In the genomic region with DNA sequence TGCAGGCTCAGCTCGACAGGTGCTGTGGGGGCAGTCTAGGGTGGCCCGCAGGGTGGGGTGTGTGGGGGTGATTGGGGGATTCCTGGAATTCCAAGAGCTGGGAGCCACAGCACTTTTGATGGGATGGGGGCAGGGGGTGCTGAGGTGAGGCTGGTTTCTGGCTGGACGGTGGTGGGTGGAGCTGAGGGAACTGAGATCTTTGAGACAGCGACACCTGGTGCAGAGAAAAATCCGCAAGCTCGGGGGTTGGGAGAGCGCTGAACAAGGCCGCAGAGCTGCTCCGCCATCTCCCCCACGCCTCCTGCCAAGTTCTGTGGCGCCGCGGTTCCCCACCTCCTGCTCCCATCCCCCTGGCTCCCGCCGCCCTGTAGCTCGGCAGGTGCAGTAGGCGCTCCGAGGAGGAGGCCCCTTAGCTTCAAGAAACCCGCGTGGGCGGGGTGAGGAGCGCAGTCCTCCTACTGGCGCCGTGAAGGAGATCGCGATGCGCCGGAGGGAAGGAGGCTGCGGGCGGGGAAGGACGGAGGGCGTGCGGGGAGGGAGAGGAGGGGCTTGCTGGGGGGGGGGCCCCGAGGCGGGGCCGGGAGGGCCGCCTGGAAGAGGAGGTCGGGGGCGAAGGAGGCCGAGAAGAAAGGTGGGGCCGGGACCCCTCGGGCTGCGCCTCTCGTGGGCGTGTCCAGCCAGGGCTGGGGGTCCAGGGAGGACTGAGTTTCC, we compare ENCODE assay signal across 1 cellular context.
TF ChIP-seq lines count a peak whose summit lies in the region.

No MANE protein-coding gene starts in this region.

TF ChIP-seq in HepG2, 621 proteins besides CTCF, POLR2A, EP300 and RAD21 (continued from another document and continues in another):
- TF ChIP-seq, protein P1, sequence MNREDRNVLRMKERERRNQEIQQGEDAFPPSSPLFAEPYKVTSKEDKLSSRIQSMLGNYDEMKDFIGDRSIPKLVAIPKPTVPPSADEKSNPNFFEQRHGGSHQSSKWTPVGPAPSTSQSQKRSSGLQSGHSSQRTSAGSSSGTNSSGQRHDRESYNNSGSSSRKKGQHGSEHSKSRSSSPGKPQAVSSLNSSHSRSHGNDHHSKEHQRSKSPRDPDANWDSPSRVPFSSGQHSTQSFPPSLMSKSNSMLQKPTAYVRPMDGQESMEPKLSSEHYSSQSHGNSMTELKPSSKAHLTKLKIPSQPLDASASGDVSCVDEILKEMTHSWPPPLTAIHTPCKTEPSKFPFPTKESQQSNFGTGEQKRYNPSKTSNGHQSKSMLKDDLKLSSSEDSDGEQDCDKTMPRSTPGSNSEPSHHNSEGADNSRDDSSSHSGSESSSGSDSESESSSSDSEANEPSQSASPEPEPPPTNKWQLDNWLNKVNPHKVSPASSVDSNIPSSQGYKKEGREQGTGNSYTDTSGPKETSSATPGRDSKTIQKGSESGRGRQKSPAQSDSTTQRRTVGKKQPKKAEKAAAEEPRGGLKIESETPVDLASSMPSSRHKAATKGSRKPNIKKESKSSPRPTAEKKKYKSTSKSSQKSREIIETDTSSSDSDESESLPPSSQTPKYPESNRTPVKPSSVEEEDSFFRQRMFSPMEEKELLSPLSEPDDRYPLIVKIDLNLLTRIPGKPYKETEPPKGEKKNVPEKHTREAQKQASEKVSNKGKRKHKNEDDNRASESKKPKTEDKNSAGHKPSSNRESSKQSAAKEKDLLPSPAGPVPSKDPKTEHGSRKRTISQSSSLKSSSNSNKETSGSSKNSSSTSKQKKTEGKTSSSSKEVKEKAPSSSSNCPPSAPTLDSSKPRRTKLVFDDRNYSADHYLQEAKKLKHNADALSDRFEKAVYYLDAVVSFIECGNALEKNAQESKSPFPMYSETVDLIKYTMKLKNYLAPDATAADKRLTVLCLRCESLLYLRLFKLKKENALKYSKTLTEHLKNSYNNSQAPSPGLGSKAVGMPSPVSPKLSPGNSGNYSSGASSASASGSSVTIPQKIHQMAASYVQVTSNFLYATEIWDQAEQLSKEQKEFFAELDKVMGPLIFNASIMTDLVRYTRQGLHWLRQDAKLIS (CRISPR knock-in tag; IDR thresholded peaks at IDR 0.05) = 0 out of 2 replicates have a peak, but pooled peaks have one; percentile 40
- TF ChIP-seq MIER3 (CRISPR knock-in tag; IDR thresholded peaks at IDR 0.05; ENCODE audit: borderline replicate concordance) (no peak), KLF16 (CRISPR knock-in tag; IDR thresholded peaks at IDR 0.05) (no peak), SRSF1 (optimal IDR thresholded peaks at IDR 0.05; ENCODE audit: low read depth, low read length) (no peak), SIN3B (IDR thresholded peaks at IDR 0.05; ENCODE audit: low read length) (no peak), ZNF263 (CRISPR knock-in tag; IDR thresholded peaks at IDR 0.05) (no peak; the same call in 1 of the 2 replicates), RARA (CRISPR knock-in tag; IDR thresholded peaks at IDR 0.05) (no peak), MIXL1 (CRISPR knock-in tag; IDR thresholded peaks at IDR 0.05) (no peak), TCF12 (IDR thresholded peaks at IDR 0.05) (no peak), TCF12 (CRISPR knock-in tag; IDR thresholded peaks at IDR 0.05) (0 out of 2 replicates have a peak, but pooled peaks have one; percentile 30), ZNF430 (CRISPR knock-in tag; IDR thresholded peaks at IDR 0.05) (peak; percentile 8; the same call in 1 of the 2 replicates), CBX5 (CRISPR knock-in tag; IDR thresholded peaks at IDR 0.05; ENCODE audit: borderline replicate concordance) (peak; percentile 36; the same call in 1 of the 2 replicates), KDM6A (CRISPR knock-in tag; IDR thresholded peaks at IDR 0.05; ENCODE audit: low read depth) (no peak), HDAC2 (CRISPR knock-in tag; IDR thresholded peaks at IDR 0.05) (no peak), ZFP1 (CRISPR knock-in tag; IDR thresholded peaks at IDR 0.05) (no peak), ZNF180 (CRISPR knock-in tag; IDR thresholded peaks at IDR 0.05; ENCODE audit: borderline replicate concordance, low read depth) (no peak), JDP2 (CRISPR knock-in tag; IDR thresholded peaks at IDR 0.05; ENCODE audit: borderline replicate concordance) (no peak), GATAD1 (CRISPR knock-in tag; IDR thresholded peaks at IDR 0.05) (no peak), ZBTB21 (CRISPR knock-in tag; IDR thresholded peaks at IDR 0.05) (no peak), SALL1 (CRISPR knock-in tag; IDR thresholded peaks at IDR 0.05) (peak; percentile 38; the same call in 1 of the 2 replicates), ARNT (IDR thresholded peaks at IDR 0.05) (no peak), ZNF350 (CRISPR knock-in tag; IDR thresholded peaks at IDR 0.05; ENCODE audit: borderline replicate concordance, low read depth) (no peak), FOXK1 (CRISPR knock-in tag; IDR thresholded peaks at IDR 0.05; ENCODE audit: borderline replicate concordance, low read depth) (no peak), HNRNPLL (IDR thresholded peaks at IDR 0.05; ENCODE audit: low read depth, low read length, poor library complexity, severe bottlenecking) (peak; percentile 64), IRX3 (CRISPR knock-in tag; IDR thresholded peaks at IDR 0.05; ENCODE audit: borderline replicate concordance, low read depth) (no peak), ZFP36L1 (CRISPR knock-in tag; IDR thresholded peaks at IDR 0.05) (no peak), SYNCRIP (IDR thresholded peaks at IDR 0.05; ENCODE audit: insufficient read depth, low read depth, low read length) (no peak), ZNF577 (CRISPR knock-in tag; IDR thresholded peaks at IDR 0.05; ENCODE audit: borderline replicate concordance, low read depth) (no peak), THAP11 (CRISPR knock-in tag; IDR thresholded peaks at IDR 0.05) (no peak), SP1 (IDR thresholded peaks at IDR 0.05) (no peak), SP1 (CRISPR knock-in tag; IDR thresholded peaks at IDR 0.05) (peak; percentile 11; the same call in 1 of the 2 replicates), RFX5 (IDR thresholded peaks at IDR 0.05; ENCODE audit: low read depth, low read length) (no peak), ZNF747 (CRISPR knock-in tag; IDR thresholded peaks at IDR 0.05; ENCODE audit: borderline replicate concordance) (0 out of 2 replicates have a peak, but pooled peaks have one; percentile 1), ZNF891 (CRISPR knock-in tag; IDR thresholded peaks at IDR 0.05) (no peak), JUNB (CRISPR knock-in tag; IDR thresholded peaks at IDR 0.05; ENCODE audit: borderline replicate concordance) (no peak), HIVEP1 (CRISPR knock-in tag; IDR thresholded peaks at IDR 0.05) (no peak), ZNF337 (CRISPR knock-in tag; IDR thresholded peaks at IDR 0.05; ENCODE audit: borderline replicate concordance, low read depth) (no peak), HOXD1 (CRISPR knock-in tag; IDR thresholded peaks at IDR 0.05) (no peak), ZNF451 (CRISPR knock-in tag; IDR thresholded peaks at IDR 0.05) (no peak)
- TF ChIP-seq, protein P2, sequence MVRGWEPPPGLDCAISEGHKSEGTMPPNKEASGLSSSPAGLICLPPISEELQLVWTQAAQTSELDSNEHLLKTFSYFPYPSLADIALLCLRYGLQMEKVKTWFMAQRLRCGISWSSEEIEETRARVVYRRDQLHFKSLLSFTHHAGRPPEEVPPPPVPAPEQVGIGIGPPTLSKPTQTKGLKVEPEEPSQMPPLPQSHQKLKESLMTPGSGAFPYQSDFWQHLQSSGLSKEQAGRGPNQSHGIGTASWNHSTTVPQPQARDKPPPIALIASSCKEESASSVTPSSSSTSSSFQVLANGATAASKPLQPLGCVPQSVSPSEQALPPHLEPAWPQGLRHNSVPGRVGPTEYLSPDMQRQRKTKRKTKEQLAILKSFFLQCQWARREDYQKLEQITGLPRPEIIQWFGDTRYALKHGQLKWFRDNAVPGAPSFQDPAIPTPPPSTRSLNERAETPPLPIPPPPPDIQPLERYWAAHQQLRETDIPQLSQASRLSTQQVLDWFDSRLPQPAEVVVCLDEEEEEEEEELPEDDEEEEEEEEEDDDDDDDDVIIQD (CRISPR knock-in tag; IDR thresholded peaks at IDR 0.05; ENCODE audit: low read depth) = no peak
- TF ChIP-seq, protein P3, sequence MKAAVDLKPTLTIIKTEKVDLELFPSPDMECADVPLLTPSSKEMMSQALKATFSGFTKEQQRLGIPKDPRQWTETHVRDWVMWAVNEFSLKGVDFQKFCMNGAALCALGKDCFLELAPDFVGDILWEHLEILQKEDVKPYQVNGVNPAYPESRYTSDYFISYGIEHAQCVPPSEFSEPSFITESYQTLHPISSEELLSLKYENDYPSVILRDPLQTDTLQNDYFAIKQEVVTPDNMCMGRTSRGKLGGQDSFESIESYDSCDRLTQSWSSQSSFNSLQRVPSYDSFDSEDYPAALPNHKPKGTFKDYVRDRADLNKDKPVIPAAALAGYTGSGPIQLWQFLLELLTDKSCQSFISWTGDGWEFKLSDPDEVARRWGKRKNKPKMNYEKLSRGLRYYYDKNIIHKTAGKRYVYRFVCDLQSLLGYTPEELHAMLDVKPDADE (CRISPR knock-in tag; IDR thresholded peaks at IDR 0.05) = no peak
- TF ChIP-seq, protein P4, sequence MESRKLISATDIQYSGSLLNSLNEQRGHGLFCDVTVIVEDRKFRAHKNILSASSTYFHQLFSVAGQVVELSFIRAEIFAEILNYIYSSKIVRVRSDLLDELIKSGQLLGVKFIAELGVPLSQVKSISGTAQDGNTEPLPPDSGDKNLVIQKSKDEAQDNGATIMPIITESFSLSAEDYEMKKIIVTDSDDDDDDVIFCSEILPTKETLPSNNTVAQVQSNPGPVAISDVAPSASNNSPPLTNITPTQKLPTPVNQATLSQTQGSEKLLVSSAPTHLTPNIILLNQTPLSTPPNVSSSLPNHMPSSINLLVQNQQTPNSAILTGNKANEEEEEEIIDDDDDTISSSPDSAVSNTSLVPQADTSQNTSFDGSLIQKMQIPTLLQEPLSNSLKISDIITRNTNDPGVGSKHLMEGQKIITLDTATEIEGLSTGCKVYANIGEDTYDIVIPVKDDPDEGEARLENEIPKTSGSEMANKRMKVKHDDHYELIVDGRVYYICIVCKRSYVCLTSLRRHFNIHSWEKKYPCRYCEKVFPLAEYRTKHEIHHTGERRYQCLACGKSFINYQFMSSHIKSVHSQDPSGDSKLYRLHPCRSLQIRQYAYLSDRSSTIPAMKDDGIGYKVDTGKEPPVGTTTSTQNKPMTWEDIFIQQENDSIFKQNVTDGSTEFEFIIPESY (CRISPR knock-in tag; IDR thresholded peaks at IDR 0.05) = no peak
- TF ChIP-seq, protein P5, sequence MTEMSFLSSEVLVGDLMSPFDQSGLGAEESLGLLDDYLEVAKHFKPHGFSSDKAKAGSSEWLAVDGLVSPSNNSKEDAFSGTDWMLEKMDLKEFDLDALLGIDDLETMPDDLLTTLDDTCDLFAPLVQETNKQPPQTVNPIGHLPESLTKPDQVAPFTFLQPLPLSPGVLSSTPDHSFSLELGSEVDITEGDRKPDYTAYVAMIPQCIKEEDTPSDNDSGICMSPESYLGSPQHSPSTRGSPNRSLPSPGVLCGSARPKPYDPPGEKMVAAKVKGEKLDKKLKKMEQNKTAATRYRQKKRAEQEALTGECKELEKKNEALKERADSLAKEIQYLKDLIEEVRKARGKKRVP (CRISPR knock-in tag; IDR thresholded peaks at IDR 0.05) = no peak
- TF ChIP-seq, protein P6, sequence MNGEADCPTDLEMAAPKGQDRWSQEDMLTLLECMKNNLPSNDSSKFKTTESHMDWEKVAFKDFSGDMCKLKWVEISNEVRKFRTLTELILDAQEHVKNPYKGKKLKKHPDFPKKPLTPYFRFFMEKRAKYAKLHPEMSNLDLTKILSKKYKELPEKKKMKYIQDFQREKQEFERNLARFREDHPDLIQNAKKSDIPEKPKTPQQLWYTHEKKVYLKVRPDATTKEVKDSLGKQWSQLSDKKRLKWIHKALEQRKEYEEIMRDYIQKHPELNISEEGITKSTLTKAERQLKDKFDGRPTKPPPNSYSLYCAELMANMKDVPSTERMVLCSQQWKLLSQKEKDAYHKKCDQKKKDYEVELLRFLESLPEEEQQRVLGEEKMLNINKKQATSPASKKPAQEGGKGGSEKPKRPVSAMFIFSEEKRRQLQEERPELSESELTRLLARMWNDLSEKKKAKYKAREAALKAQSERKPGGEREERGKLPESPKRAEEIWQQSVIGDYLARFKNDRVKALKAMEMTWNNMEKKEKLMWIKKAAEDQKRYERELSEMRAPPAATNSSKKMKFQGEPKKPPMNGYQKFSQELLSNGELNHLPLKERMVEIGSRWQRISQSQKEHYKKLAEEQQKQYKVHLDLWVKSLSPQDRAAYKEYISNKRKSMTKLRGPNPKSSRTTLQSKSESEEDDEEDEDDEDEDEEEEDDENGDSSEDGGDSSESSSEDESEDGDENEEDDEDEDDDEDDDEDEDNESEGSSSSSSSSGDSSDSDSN (CRISPR knock-in tag; IDR thresholded peaks at IDR 0.05) = no peak
- TF ChIP-seq, protein P7, sequence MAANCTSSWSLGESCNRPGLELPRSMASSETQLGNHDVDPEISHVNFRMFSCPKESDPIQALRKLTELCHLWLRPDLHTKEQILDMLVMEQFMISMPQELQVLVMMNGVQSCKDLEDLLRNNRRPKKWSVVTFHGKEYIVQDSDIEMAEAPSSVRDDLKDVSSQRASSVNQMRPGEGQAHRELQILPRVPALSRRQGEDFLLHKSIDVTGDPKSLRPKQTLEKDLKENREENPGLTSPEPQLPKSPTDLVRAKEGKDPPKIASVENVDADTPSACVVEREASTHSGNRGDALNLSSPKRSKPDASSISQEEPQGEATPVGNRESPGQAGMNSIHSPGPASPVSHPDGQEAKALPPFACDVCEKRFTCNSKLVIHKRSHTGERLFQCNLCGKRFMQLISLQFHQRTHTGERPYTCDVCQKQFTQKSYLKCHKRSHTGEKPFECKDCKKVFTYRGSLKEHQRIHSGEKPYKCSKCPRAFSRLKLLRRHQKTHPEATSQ (CRISPR knock-in tag; IDR thresholded peaks at IDR 0.05; ENCODE audit: borderline replicate concordance) = no peak
- TF ChIP-seq, protein P8, sequence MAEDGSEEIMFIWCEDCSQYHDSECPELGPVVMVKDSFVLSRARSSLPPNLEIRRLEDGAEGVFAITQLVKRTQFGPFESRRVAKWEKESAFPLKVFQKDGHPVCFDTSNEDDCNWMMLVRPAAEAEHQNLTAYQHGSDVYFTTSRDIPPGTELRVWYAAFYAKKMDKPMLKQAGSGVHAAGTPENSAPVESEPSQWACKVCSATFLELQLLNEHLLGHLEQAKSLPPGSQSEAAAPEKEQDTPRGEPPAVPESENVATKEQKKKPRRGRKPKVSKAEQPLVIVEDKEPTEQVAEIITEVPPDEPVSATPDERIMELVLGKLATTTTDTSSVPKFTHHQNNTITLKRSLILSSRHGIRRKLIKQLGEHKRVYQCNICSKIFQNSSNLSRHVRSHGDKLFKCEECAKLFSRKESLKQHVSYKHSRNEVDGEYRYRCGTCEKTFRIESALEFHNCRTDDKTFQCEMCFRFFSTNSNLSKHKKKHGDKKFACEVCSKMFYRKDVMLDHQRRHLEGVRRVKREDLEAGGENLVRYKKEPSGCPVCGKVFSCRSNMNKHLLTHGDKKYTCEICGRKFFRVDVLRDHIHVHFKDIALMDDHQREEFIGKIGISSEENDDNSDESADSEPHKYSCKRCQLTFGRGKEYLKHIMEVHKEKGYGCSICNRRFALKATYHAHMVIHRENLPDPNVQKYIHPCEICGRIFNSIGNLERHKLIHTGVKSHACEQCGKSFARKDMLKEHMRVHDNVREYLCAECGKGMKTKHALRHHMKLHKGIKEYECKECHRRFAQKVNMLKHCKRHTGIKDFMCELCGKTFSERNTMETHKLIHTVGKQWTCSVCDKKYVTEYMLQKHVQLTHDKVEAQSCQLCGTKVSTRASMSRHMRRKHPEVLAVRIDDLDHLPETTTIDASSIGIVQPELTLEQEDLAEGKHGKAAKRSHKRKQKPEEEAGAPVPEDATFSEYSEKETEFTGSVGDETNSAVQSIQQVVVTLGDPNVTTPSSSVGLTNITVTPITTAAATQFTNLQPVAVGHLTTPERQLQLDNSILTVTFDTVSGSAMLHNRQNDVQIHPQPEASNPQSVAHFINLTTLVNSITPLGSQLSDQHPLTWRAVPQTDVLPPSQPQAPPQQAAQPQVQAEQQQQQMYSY (CRISPR knock-in tag; IDR thresholded peaks at IDR 0.05) = no peak
